Comparison of ENCODE assay signal across 8 cellular contexts in the genomic region with DNA sequence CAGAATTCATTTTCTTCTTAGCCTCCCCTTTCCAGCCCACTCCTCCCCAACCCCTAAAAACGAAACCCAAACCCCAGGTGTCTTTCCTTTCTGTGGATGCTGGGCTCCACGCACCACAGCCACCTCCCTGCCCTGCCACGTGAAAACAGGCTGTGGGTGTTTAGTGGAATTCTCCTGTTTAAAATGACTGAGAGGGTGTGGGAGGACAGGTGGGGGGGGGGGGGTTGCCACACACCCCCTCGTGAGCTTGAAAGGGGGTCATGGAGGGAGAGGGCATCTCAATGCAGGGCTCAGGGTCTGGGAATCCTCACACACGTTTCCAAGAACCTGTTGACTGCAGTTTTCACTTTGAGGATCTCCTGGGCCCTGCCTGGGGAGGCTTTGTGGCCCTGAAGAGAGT.
DNase-seq lines count a peak whose midpoint lies in the region; ATAC-seq lines count a peak whose summit lies in the region.

No MANE protein-coding gene starts in this region.

- peaks cover 3% of the 10 kb centered on the region for H3K36me3 Mint-ChIP-seq in activated CD4-positive, alpha-beta memory T cell treated with anti-CD3 and anti-CD28 coated beads for 36 hours

- H3K4me1 Mint-ChIP-seq in activated CD4-positive, alpha-beta memory T cell treated with anti-CD3 and anti-CD28 coated beads for 36 hours (ENCODE audit: low read depth): peaks cover 73% of the 10 kb centered on the region

- H3K4me3 Mint-ChIP-seq in activated CD4-positive, alpha-beta memory T cell treated with anti-CD3 and anti-CD28 coated beads for 36 hours: peak overlapping the region; percentile 6

- POLR2A ChIA-PET in activated CD4-positive, alpha-beta memory T cell treated with anti-CD3 and anti-CD28 coated beads for 36 hours (lab: Charles Lee): interaction anchor here (1.0 to 1.4 kb wide), 2 partner anchors 10 to 39 kb away, joined by 3 read pairs; no protein-coding TSS in a partner anchor

- intact Hi-C loops in activated CD4-positive, alpha-beta memory T cell treated with anti-CD3 and anti-CD28 coated beads for 36 hours (cut with micrococcal nuclease): loop anchor here (2.0 to 5.0 kb wide), 2 partner anchors 239 to 324 kb away; no protein-coding TSS in a partner anchor

- H3K9me3 Mint-ChIP-seq in activated CD4-positive, alpha-beta memory T cell treated with anti-CD3 and anti-CD28 coated beads for 36 hours: no peaks in the 10 kb centered on the region

- H3K27me3 Mint-ChIP-seq in activated CD4-positive, alpha-beta memory T cell treated with anti-CD3 and anti-CD28 coated beads for 36 hours: no peaks in the 10 kb centered on the region

- DNase-seq in stimulated activated naive CD4-positive, alpha-beta T cell treated with Interleukin-2 at 50 U/mL for 16 hours (lab: John Stamatoyannopoulos, UW): peak; percentile 36
- DNase-seq in stimulated activated naive CD4-positive, alpha-beta T cell (lab: John Stamatoyannopoulos, UW): no peak
- DNase-seq in activated CD4-positive, alpha-beta memory T cell treated with anti-CD3 and anti-CD28 coated beads for 36 hours: peak; percentile 43
- DNase-seq in left lobe of liver (ENCODE audit: low spot score) (peak; percentile 5), amniotic stem cell (lab: John Stamatoyannopoulos, UW) (no peak), islet precursor cell (no peak), NCI-H82 (lab: John Stamatoyannopoulos, UW) (no peak)

- CTCF ChIA-PET in activated CD4-positive, alpha-beta memory T cell treated with anti-CD3 and anti-CD28 coated beads for 36 hours (lab: Charles Lee): interaction anchor here (9.5 kb wide), 1 partner anchor 57 kb away, joined by 86 read pairs; no protein-coding TSS in a partner anchor

- peak overlapping the region; percentile 92 for H3K27ac Mint-ChIP-seq in activated CD4-positive, alpha-beta memory T cell treated with anti-CD3 and anti-CD28 coated beads for 36 hours

- ATAC-seq in left lobe of liver: no peak
- no peak for ATAC-seq in HG02678 (IDR thresholded peaks at IDR 0.05; ENCODE audit: unreplicated experiment)

Comparison
In these comparisons a context has a peak if more than half of its experiments do, and no peak if none do; other contexts are left out.
1. DNase-seq: peak in stimulated activated naive CD4-positive, alpha-beta T cell treated with Interleukin-2 at 50 U/mL for 16 hours (single experiment), activated CD4-positive, alpha-beta memory T cell treated with anti-CD3 and anti-CD28 coated beads for 36 hours (single experiment) and left lobe of liver (single experiment); none in stimulated activated naive CD4-positive, alpha-beta T cell (0 of 6), amniotic stem cell (single experiment), islet precursor cell (single experiment) and NCI-H82 (single experiment).